Comparison of ENCODE assay signal across 31 cellular contexts in the genomic region with DNA sequence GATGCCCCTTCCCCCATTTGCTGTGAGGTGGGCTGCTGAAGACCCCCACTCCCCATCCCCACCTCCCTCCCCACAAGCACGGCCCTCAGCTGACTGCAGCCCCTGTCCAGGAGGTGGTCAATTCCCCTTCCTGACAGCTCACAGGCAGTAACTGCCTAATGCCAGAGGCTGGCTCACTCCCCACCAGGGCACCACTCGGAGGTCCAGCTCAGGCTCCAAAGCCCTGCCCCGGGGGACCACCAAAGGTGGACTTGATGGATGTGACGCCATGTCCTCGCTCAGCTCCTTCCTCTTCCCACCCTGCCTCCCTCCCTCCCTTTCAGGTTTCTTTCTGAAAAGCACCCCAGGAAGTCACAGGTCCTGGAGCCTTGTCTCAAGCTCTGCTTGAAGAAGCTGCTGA.
"Had no signal": no experiment of that assay in that cellular context is flagged by ENCODE, and none has a peak within 500 bp of the region (broad histone marks: within the 10 kb centered on the region; RNA-seq: fewer than 3 reads in every experiment).

No MANE protein-coding gene starts in this region.

- H3K36me3 ChIP-seq: ascending aorta, breast epithelium, cardiac muscle cell, colonic mucosa, esophagus squamous epithelium, WERI-Rb-1 had no signal

- ATAC-seq: activated CD4-positive, alpha-beta T cell treated with anti-CD3 and anti-CD28 coated beads for 36 hours; activated CD8-positive, alpha-beta memory T cell treated with anti-CD3 and anti-CD28 coated beads, Interleukin-2, amount 10 ng/mL, durations not matched to agents 7 days and 5 days; activated CD8-positive, alpha-beta T cell treated with anti-CD3 and anti-CD28 coated beads, Interleukin-2, amount 10 ng/mL, durations not matched to agents 7 days and 5 days; activated naive CD4-positive, alpha-beta T cell treated with anti-CD3 and anti-CD28 coated beads, Interleukin-2, amount 50 U/mL, for 72 hours; T-helper 17 cell had no signal

- DNase-seq: activated B cell treated with CpG ODN at 0.5 μM for 24 hours; activated CD4-positive, alpha-beta memory T cell treated with anti-CD3 and anti-CD28 coated beads for 36 hours; activated CD4-positive, alpha-beta T cell treated with anti-CD3 and anti-CD28 coated beads for 36 hours; activated CD4-positive, alpha-beta T cell treated with anti-CD3 and anti-CD28 coated beads, Interleukin-2, amount 10 ng/mL, durations not matched to agents 24 days and 14 days; activated CD4-positive, CD25-positive, alpha-beta regulatory T cell treated with anti-CD3 and anti-CD28 coated beads, Interleukin-2, amount 50 U/mL, for 72 hours; activated CD8-positive, alpha-beta memory T cell treated with anti-CD3 and anti-CD28 coated beads, Interleukin-2, amount 10 ng/mL, durations not matched to agents 7 days and 5 days; activated CD8-positive, alpha-beta memory T cell treated with anti-CD3 and anti-CD28 coated beads, Interleukin-2, amount 50 U/mL, for 4 hours; activated CD8-positive, alpha-beta T cell treated with anti-CD3 and anti-CD28 coated beads, Interleukin-2, amount 10 ng/mL, durations not matched to agents 7 days and 5 days; activated effector memory CD4-positive, alpha-beta T cell treated with anti-CD3 and anti-CD28 coated beads, Interleukin-2, amount 50 U/mL, for 16 hours; activated naive CD4-positive, alpha-beta T cell treated with anti-CD3 and anti-CD28 coated beads for 36 hours; activated naive CD8-positive, alpha-beta T cell treated with anti-CD3 and anti-CD28 coated beads, Interleukin-2, amount 10 ng/mL, durations not matched to agents 7 days and 5 days; activated T-cell treated with anti-CD3 and anti-CD28 coated beads, Interleukin-2, amount 50 U/mL, for 1 hour; activated T-cell treated with anti-CD3 and anti-CD28 coated beads, Interleukin-2, amount 50 U/mL, for 48 hours; central memory CD4-positive, alpha-beta T cell; cerebellar nuclear complex; colonic mucosa; effector CD8-positive, alpha-beta T cell; esophagus squamous epithelium; foreskin melanocyte; head of caudate nucleus; T-helper 1 cell; T-helper 17 cell; T1000; WERI-Rb-1 had no signal

- H3K27ac ChIP-seq: ascending aorta, breast epithelium, cardiac muscle cell, colonic mucosa, epithelial cell of prostate, esophagus squamous epithelium had no signal

- H3K4me1 ChIP-seq: ascending aorta, breast epithelium, colonic mucosa, esophagus squamous epithelium had no signal

- H3K9me3 ChIP-seq: ascending aorta, breast epithelium, colonic mucosa, esophagus squamous epithelium had no signal

- FAIRE-seq: endometrium, endothelial cell of umbilical vein had no signal

- H3K27me3 ChIP-seq: ascending aorta, breast epithelium, cardiac muscle cell, colonic mucosa had no signal

- H3K4me3 ChIP-seq: ascending aorta, breast epithelium, cardiac muscle cell, colonic mucosa, esophagus squamous epithelium had no signal
